28 cellular contexts compared by ENCODE assay signal in the genomic region with DNA sequence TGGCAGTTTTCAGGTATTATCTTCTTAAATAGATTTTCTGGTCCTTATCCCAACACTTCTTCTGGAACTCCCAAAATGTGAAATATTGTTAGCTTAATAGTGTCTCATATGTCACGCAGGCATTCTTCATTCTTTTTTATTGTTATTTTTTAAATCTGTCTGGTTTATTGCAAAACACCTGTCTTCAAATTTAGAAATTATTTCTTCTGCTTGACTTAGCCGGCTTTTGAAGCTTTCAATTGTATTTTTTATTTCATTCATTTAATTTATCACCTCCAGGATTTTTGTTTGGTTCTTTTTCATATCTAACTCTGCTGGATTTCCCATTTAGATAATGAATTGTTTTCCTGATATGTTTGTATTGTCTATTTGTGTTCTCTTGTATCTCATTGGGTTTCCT.
"Had no signal": no experiment of that assay in that cellular context is flagged by ENCODE, and none has a peak within 500 bp of the region (broad histone marks: within the 10 kb centered on the region; RNA-seq: fewer than 3 reads in every experiment).

No MANE protein-coding gene starts in this region.

- H3K4me3 Mint-ChIP-seq: mesothelial cell of epicardium had no signal

- H3K4me1 ChIP-seq: esophagus squamous epithelium, left lung, lower lobe of right lung had no signal

- H3K4me3 ChIP-seq: coronary artery, dorsolateral prefrontal cortex, esophagus squamous epithelium, heart right ventricle, left lung, lower lobe of right lung, mucosa of descending colon had no signal

- H3K27me3 ChIP-seq: dorsolateral prefrontal cortex, esophagus squamous epithelium, gastrocnemius medialis, heart right ventricle, left lung had no signal

- DNase-seq: dermis blood vessel endothelial cell; dorsolateral prefrontal cortex; effector CD4-positive, alpha-beta T cell; effector memory CD4-positive, alpha-beta T cell; erythroblast; esophagus squamous epithelium; foreskin fibroblast; foreskin melanocyte; gastrocnemius medialis; glutamatergic neuron; head of caudate nucleus; heart right ventricle; hippocampal formation; left cardiac atrium; left lung; left ventricle myocardium superior; lower lobe of right lung; mesenchymal stem cell; mucosa of descending colon; naive B cell had no signal

- ATAC-seq: esophagus mucosa, gastrocnemius medialis, heart right ventricle, left cardiac atrium, left lung, left ventricle myocardium superior, lower lobe of right lung, mucosa of descending colon had no signal

- H3K36me3 ChIP-seq: esophagus squamous epithelium, gastrocnemius medialis, left lung, lower lobe of right lung had no signal

- H3K27ac ChIP-seq: coronary artery, dorsolateral prefrontal cortex, epithelial cell of prostate, esophagus squamous epithelium, gastrocnemius medialis, heart right ventricle, left lung, lower lobe of right lung had no signal

- FAIRE-seq: colon, endometrium, islet of Langerhans, keratinocyte had no signal
